ENCODE assay signal across 9 cellular contexts in the genomic region with DNA sequence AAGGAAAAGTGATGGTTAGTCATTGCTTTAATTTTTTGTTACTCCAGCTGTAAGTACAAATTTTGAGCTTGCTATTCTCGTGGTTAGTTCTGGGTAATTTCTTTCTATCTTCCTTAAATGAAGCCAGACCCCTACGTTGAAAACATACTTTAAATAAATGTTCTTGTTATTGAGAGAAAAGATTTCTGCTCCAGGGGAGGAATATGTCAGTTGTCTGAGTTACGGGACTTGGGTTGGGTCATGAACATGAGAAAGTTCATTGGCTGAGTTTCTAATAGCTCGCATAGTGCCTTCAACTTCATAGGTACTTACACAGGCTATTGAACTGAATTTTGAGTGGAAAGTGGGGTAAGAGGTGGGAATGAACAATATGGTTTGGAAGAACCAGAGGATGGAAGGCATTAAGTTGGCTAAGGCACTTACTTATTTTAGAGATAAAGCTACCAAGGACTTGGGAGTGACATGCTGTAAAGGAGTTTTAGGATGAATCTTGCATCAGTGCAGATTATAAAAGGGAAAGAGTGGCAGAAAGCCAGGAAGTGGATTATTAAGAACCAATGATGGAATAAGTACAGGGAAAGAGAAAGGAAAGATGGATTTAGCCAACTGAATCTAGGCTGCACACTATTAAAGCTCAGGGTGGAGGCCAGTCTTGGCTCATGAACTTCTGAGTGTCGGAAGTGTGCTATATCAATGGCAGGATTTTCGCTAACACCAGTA. TPM values are rescaled to one million over a fixed set of nuclear protein-coding genes. Genes with fewer than 3 reads are reported as not detected.
DNase-seq lines count a peak whose midpoint lies in the region; ATAC-seq and TF ChIP-seq lines count a peak whose summit lies in the region.
"Had no signal": no experiment of that assay in that cellular context is flagged by ENCODE, and none has a peak within 500 bp of the region (broad histone marks: within the 10 kb centered on the region; RNA-seq: fewer than 3 reads in every experiment).

No MANE protein-coding gene starts in this region.

- no peaks in the 10 kb centered on the region for H3K9me3 Mint-ChIP-seq in endothelial cell (ENCODE audit: unreplicated experiment)

- H3K79me2 ChIP-seq in DOHH2 (ENCODE audit: control insufficient read depth, low read length) (peaks cover 47% of the 10 kb centered on the region), OCI-LY3 (ENCODE audit: low read length) (peaks cover 45% of the 10 kb centered on the region), osteoblast (ENCODE audit: insufficient read depth, low read length) (peaks cover 41% of the 10 kb centered on the region)

- peaks cover 27% of the 10 kb centered on the region for H3K4me1 Mint-ChIP-seq in endothelial cell (ENCODE audit: unreplicated experiment)

- peaks cover 32% of the 10 kb centered on the region for H4K20me1 ChIP-seq in DOHH2 (ENCODE audit: control insufficient read depth, insufficient read depth, low read depth, low read length)
- H4K20me1 ChIP-seq in OCI-LY3 (ENCODE audit: insufficient read depth, low read length): peaks cover 39% of the 10 kb centered on the region
- peaks cover 35% of the 10 kb centered on the region for H4K20me1 ChIP-seq in osteoblast (ENCODE audit: insufficient read depth, low read length)

- H3K9me3 ChIP-seq in DOHH2 (ENCODE audit: control insufficient read depth, insufficient read depth, low read length): no peaks in the 10 kb centered on the region
- H3K9me3 ChIP-seq in OCI-LY3 (ENCODE audit: insufficient read depth, low read length): no peaks in the 10 kb centered on the region
- no peaks in the 10 kb centered on the region for H3K9me3 ChIP-seq in osteoblast (ENCODE audit: low read depth, low read length)

- H3K9me2 ChIP-seq in DOHH2 (replicated peaks; ENCODE audit: control insufficient read depth, low read length): no peaks in the 10 kb centered on the region

- DNase-seq in endothelial cell (ENCODE audit: low spot score) (no peak), osteoblast (ENCODE audit: insufficient read length, low spot score, missing footprints) (peak; percentile 51), NCI-H345 treated with DMSO at 0.1 percent for 48 hours (lab: John Stamatoyannopoulos, UW; ENCODE audit: unreplicated experiment) (no peak), CD1c-positive myeloid dendritic cell (ENCODE audit: extremely low spot score) (no peak), OCI-M2 (lab: John Stamatoyannopoulos, UW; ENCODE audit: unreplicated experiment) (no peak)
- DNase-seq: NCI-H2227 treated with DMSO at 0.1 percent for 48 hours had no signal

- H3K4me2 ChIP-seq in DOHH2 (ENCODE audit: low read length) (peak overlapping the region; percentile 72), OCI-LY3 (ENCODE audit: low read length) (peak overlapping the region; percentile 79), osteoblast (ENCODE audit: insufficient read depth, low read length) (peak overlapping the region; percentile 83)

- peaks cover 64% of the 10 kb centered on the region for H3K36me3 ChIP-seq in DOHH2 (ENCODE audit: control insufficient read depth, low read length)
- H3K36me3 ChIP-seq in OCI-LY3 (replicated peaks; ENCODE audit: low read depth, low read length): peaks cover 57% of the 10 kb centered on the region
- peaks cover 54% of the 10 kb centered on the region for H3K36me3 ChIP-seq in osteoblast (ENCODE audit: insufficient read depth, low read length)

- H3K4me3 Mint-ChIP-seq in endothelial cell (ENCODE audit: unreplicated experiment): peak overlapping the region; percentile 97

- peaks cover 11% of the 10 kb centered on the region for H3K27me3 Mint-ChIP-seq in endothelial cell (ENCODE audit: unreplicated experiment)

- peaks cover 39% of the 10 kb centered on the region for H3K36me3 Mint-ChIP-seq in endothelial cell (ENCODE audit: low read depth, unreplicated experiment)

- H3K4me3 ChIP-seq in DOHH2 (ENCODE audit: low read length) (peak overlapping the region; percentile 82), OCI-LY3 (ENCODE audit: low read length) (peak overlapping the region; percentile 89), osteoblast (ENCODE audit: insufficient read depth, low read length) (peak overlapping the region; percentile 98)

- H3K27ac ChIP-seq in DOHH2 (ENCODE audit: low read depth, low read length) (peak overlapping the region; percentile 83), OCI-LY3 (ENCODE audit: low read length) (peak overlapping the region; percentile 84), osteoblast (ENCODE audit: low read depth, low read length) (peak overlapping the region; percentile 86)

- H2AFZ ChIP-seq in OCI-LY3 (ENCODE audit: low read depth, low read length) (no peak overlapping the region), osteoblast (ENCODE audit: low read length) (no peak overlapping the region)

- no peaks in the 10 kb centered on the region for H3K27me3 ChIP-seq in DOHH2 (ENCODE audit: control insufficient read depth, low read length)
- H3K27me3 ChIP-seq in OCI-LY3 (ENCODE audit: low read depth, low read length): no peaks in the 10 kb centered on the region
- H3K27me3 ChIP-seq in osteoblast (ENCODE audit: insufficient read depth, low read length): no peaks in the 10 kb centered on the region

- TF ChIP-seq CTCF in DOHH2 (IDR thresholded peaks at IDR 0.05; ENCODE audit: low read depth, low read length, poor library complexity, severe bottlenecking) (no peak), OCI-LY3 (IDR thresholded peaks at IDR 0.05; ENCODE audit: low read depth, low read length) (no peak), endothelial cell (IDR thresholded peaks at IDR 0.05; ENCODE audit: unreplicated experiment) (no peak), osteoblast (IDR thresholded peaks at IDR 0.05; ENCODE audit: extremely low read depth, low read depth, low read length) (no peak)

- H3K4me1 ChIP-seq in DOHH2 (ENCODE audit: control insufficient read depth, low read length) (peaks cover 39% of the 10 kb centered on the region), OCI-LY3 (ENCODE audit: low read length) (peaks cover 19% of the 10 kb centered on the region), osteoblast (ENCODE audit: insufficient read depth, low read length) (peaks cover 31% of the 10 kb centered on the region)

- H3K9ac ChIP-seq in OCI-LY3 (ENCODE audit: low read length): peak overlapping the region; percentile 93

- H3K27ac Mint-ChIP-seq in endothelial cell (ENCODE audit: unreplicated experiment): peak overlapping the region; percentile 25

- H3F3A ChIP-seq in DOHH2 (ENCODE audit: control insufficient read depth, insufficient read depth): peaks cover 67% of the 10 kb centered on the region

- ATAC-seq in HG03045 (IDR thresholded peaks at IDR 0.05; ENCODE audit: unreplicated experiment): no peak

RNA-seq across cellular contexts. Expression of gene RPSA, which starts 1.4 kb away (rescaled TPM):
- total RNA-seq in endothelial cell (ENCODE audit: unreplicated experiment): 2,445 TPM
- 1,028 and 1,154 TPM in 2 replicates for total RNA-seq in osteoblast

RNA-seq across cellular contexts. Expression of gene SLC25A38, which starts 24.8 kb away (rescaled TPM):
- total RNA-seq in endothelial cell (ENCODE audit: unreplicated experiment) (21.2 TPM), osteoblast (28.2 and 29.2 TPM in 2 replicates)

RNA-seq across cellular contexts. Expression of gene MOBP, which starts 59.5 kb away (rescaled TPM):
- total RNA-seq in endothelial cell (ENCODE audit: unreplicated experiment): not detected
- not detected in 2 replicates for total RNA-seq in osteoblast
